ENCODE assay signal across 1 cellular context in genomic region chr16:67111951-67112444, GRCh38.
TF ChIP-seq lines count a peak whose summit lies in the region.

No MANE protein-coding gene starts in this region.

TF ChIP-seq in HepG2, 621 proteins besides CTCF, POLR2A, EP300 and RAD21 (continued from another document and continues in another):
- TF ChIP-seq HNF1A (IDR thresholded peaks at IDR 0.05; ENCODE audit: low read depth) (no peak), HNF1A (CRISPR knock-in tag; IDR thresholded peaks at IDR 0.05; ENCODE audit: borderline replicate concordance) (no peak), ZNF276 (CRISPR knock-in tag; IDR thresholded peaks at IDR 0.05; ENCODE audit: low read depth) (no peak), ELF1 (CRISPR knock-in tag; IDR thresholded peaks at IDR 0.05) (no peak), ZNF691 (CRISPR knock-in tag; IDR thresholded peaks at IDR 0.05; ENCODE audit: borderline replicate concordance, low read depth) (no peak), TEAD3 (CRISPR knock-in tag; optimal IDR thresholded peaks at IDR 0.05; ENCODE audit: borderline replicate concordance) (peak; percentile 10), ZBTB7B (CRISPR knock-in tag; IDR thresholded peaks at IDR 0.05) (no peak), CSRNP1 (CRISPR knock-in tag; IDR thresholded peaks at IDR 0.05) (no peak), NFE2 (CRISPR knock-in tag; IDR thresholded peaks at IDR 0.05) (no peak), ETV5 (CRISPR knock-in tag; IDR thresholded peaks at IDR 0.05; ENCODE audit: borderline replicate concordance) (no peak), XRCC5 (optimal IDR thresholded peaks at IDR 0.05; ENCODE audit: low read length) (no peak), HDAC1 (CRISPR knock-in tag; IDR thresholded peaks at IDR 0.05) (0 out of 2 replicates have a peak, but pooled peaks have one; percentile 0), ZNF644 (CRISPR knock-in tag; IDR thresholded peaks at IDR 0.05; ENCODE audit: low read depth) (0 out of 2 replicates have a peak, but pooled peaks have one; percentile 14), DRAP1 (CRISPR knock-in tag; IDR thresholded peaks at IDR 0.05) (no peak), PHF8 (CRISPR knock-in tag; IDR thresholded peaks at IDR 0.05) (0 out of 2 replicates have a peak, but pooled peaks have one; percentile 13), MAZ (IDR thresholded peaks at IDR 0.05; ENCODE audit: borderline replicate concordance, low read depth, low read length) (no peak), MAZ (CRISPR knock-in tag; IDR thresholded peaks at IDR 0.05; ENCODE audit: low read depth) (no peak), MZF1 (CRISPR knock-in tag; IDR thresholded peaks at IDR 0.05; ENCODE audit: borderline replicate concordance) (no peak), SYNCRIP (IDR thresholded peaks at IDR 0.05; ENCODE audit: insufficient read depth, low read depth, low read length) (no peak), RNF2 (conservative IDR thresholded peaks at IDR 0.05; ENCODE audit: low read depth) (no peak), TRAFD1 (CRISPR knock-in tag; IDR thresholded peaks at IDR 0.05; ENCODE audit: borderline replicate concordance) (no peak), ZNF331 (CRISPR knock-in tag; IDR thresholded peaks at IDR 0.05) (no peak), DZIP1 (CRISPR knock-in tag; IDR thresholded peaks at IDR 0.05) (0 out of 2 replicates have a peak, but pooled peaks have one; percentile 33), LBX2 (CRISPR knock-in tag; IDR thresholded peaks at IDR 0.05; ENCODE audit: borderline replicate concordance) (no peak), ZNF646 (CRISPR knock-in tag; IDR thresholded peaks at IDR 0.05) (no peak), NKX3-1 (CRISPR knock-in tag; IDR thresholded peaks at IDR 0.05) (no peak), ARID4A (CRISPR knock-in tag; IDR thresholded peaks at IDR 0.05; ENCODE audit: borderline replicate concordance) (no peak), ELF3 (CRISPR knock-in tag; IDR thresholded peaks at IDR 0.05) (no peak), ATRX (CRISPR knock-in tag; IDR thresholded peaks at IDR 0.05; ENCODE audit: borderline replicate concordance) (no peak)
